Comparison of ENCODE assay signal across 8 cellular contexts in genomic region chr4:8157944-8158709, GRCh38. TPM values are rescaled to one million over a fixed set of nuclear protein-coding genes. Genes with fewer than 3 reads are reported as not detected.
A peak's percentile ranks its signal among the peaks of the same experiment; 100 is the strongest.
DNase-seq lines count a peak whose midpoint lies in the region; ATAC-seq lines count a peak whose summit lies in the region.

No MANE protein-coding gene starts in this region.

- peaks cover 0 to 24% (median 7%) of the 10 kb centered on the region in 4 donors for H3K4me1 Mint-ChIP-seq in CD4-positive, CD25-positive, alpha-beta regulatory T cell
- peaks cover 6 to 9% of the 10 kb centered on the region in 2 donors for H3K4me1 Mint-ChIP-seq in natural killer cell treated with Interleukin-12 subunit alpha and Interleukin-12 subunit beta and Interleukin-15 and Interleukin-18, amount 100 ng/mL, for 72 hours (ENCODE audit: low read depth in 2 of 2)

- DNase-seq in CD4-positive, CD25-positive, alpha-beta regulatory T cell, result no peak
- no peak for DNase-seq in Jurkat, Clone E6-1 (ENCODE audit: low read depth, low spot score)
- DNase-seq in natural killer cell treated with Interleukin-12 subunit alpha and Interleukin-12 subunit beta and Interleukin-15 and Interleukin-18, amount 100 ng/mL, for 72 hours (ENCODE audit: low spot score), result peak; percentile 66
- DNase-seq in NCI-H2227 (lab: John Stamatoyannopoulos, UW; ENCODE audit: unreplicated experiment) (no peak), NCI-H2227 treated with DMSO at 0.1 percent for 48 hours (lab: John Stamatoyannopoulos, UW) (no peak), NCI-H2107 treated with DMSO at 0.1 percent for 48 hours (lab: John Stamatoyannopoulos, UW; ENCODE audit: unreplicated experiment) (no peak)

- H3K27me3 Mint-ChIP-seq in CD4-positive, CD25-positive, alpha-beta regulatory T cell, result peaks cover 25% of the 10 kb centered on the region
- peaks cover 0 to 12% of the 10 kb centered on the region in 2 donors for H3K27me3 Mint-ChIP-seq in natural killer cell treated with Interleukin-12 subunit alpha and Interleukin-12 subunit beta and Interleukin-15 and Interleukin-18, amount 100 ng/mL, for 72 hours

- WGBS in ectodermal cell, 2 experiments, result 5% methylated on average over 70 of the region's 70 CpGs

- no peaks in the 10 kb centered on the region for H3K27me3 ChIP-seq in CD4-positive, CD25-positive, alpha-beta regulatory T cell (ENCODE audit: control insufficient read depth, insufficient read depth, low read length)
- H3K27me3 ChIP-seq in ectodermal cell (ENCODE audit: control insufficient read depth, insufficient read depth, low read length, poor library complexity, severe bottlenecking), result peaks cover 56% of the 10 kb centered on the region

- H3K9me3 Mint-ChIP-seq in CD4-positive, CD25-positive, alpha-beta regulatory T cell, result no peaks in the 10 kb centered on the region
- no peaks in the 10 kb centered on the region for H3K9me3 Mint-ChIP-seq in natural killer cell treated with Interleukin-12 subunit alpha and Interleukin-12 subunit beta and Interleukin-15 and Interleukin-18, amount 100 ng/mL, for 72 hours

- no peaks in the 10 kb centered on the region for H3K36me3 ChIP-seq in CD4-positive, CD25-positive, alpha-beta regulatory T cell (ENCODE audit: control insufficient read depth, insufficient read depth, low read length)
- no peaks in the 10 kb centered on the region for H3K36me3 ChIP-seq in ectodermal cell (ENCODE audit: control insufficient read depth, insufficient read depth, low read length)

- H3K27ac Mint-ChIP-seq in CD4-positive, CD25-positive, alpha-beta regulatory T cell, result no peak overlapping the region
- H3K27ac Mint-ChIP-seq in natural killer cell treated with Interleukin-12 subunit alpha and Interleukin-12 subunit beta and Interleukin-15 and Interleukin-18, amount 100 ng/mL, for 72 hours, result no peak overlapping the region

- peak overlapping the region; percentile 65 to 90 (median 78) for H3K4me3 Mint-ChIP-seq in CD4-positive, CD25-positive, alpha-beta regulatory T cell
- H3K4me3 Mint-ChIP-seq in natural killer cell treated with Interleukin-12 subunit alpha and Interleukin-12 subunit beta and Interleukin-15 and Interleukin-18, amount 100 ng/mL, for 72 hours, result peak overlapping the region; percentile 30

- H3K9me3 ChIP-seq in CD4-positive, CD25-positive, alpha-beta regulatory T cell (ENCODE audit: control insufficient read depth in 2 of 2, low read length in 2 of 2), result no peaks in the 10 kb centered on the region
- H3K9me3 ChIP-seq in ectodermal cell (ENCODE audit: control insufficient read depth, low read length), result no peaks in the 10 kb centered on the region

- H3K36me3 Mint-ChIP-seq in CD4-positive, CD25-positive, alpha-beta regulatory T cell, result no peaks in the 10 kb centered on the region
- H3K36me3 Mint-ChIP-seq in natural killer cell treated with Interleukin-12 subunit alpha and Interleukin-12 subunit beta and Interleukin-15 and Interleukin-18, amount 100 ng/mL, for 72 hours, result no peaks in the 10 kb centered on the region

- no peak overlapping the region for H3K4me3 ChIP-seq in CD4-positive, CD25-positive, alpha-beta regulatory T cell (ENCODE audit: low read depth, low read length)
- H3K4me3 ChIP-seq in Jurkat, Clone E6-1 (ENCODE audit: low read length), result peak overlapping the region; percentile 62
- H3K4me3 ChIP-seq in ectodermal cell (ENCODE audit: insufficient read depth, low read depth, low read length), result peak overlapping the region; percentile 54

- H3K4me1 ChIP-seq in CD4-positive, CD25-positive, alpha-beta regulatory T cell (ENCODE audit: control insufficient read depth, insufficient read depth, low read length, poor library complexity, severe bottlenecking), result peaks cover 26% of the 10 kb centered on the region
- peaks cover 11% of the 10 kb centered on the region for H3K4me1 ChIP-seq in ectodermal cell (ENCODE audit: control insufficient read depth, insufficient read depth, low read length)

- H3K27ac ChIP-seq in CD4-positive, CD25-positive, alpha-beta regulatory T cell (ENCODE audit: insufficient read depth, low read length, poor library complexity, severe bottlenecking), result no peak overlapping the region
- no peak overlapping the region for H3K27ac ChIP-seq in ectodermal cell (ENCODE audit: insufficient read depth, low read depth, low read length, poor library complexity, severe bottlenecking)

- ATAC-seq in CD4-positive, CD25-positive, alpha-beta regulatory T cell (ENCODE audit: low read depth in 2 of 2), result no peak
- ATAC-seq in natural killer cell treated with Interleukin-12 subunit alpha and Interleukin-12 subunit beta and Interleukin-15 and Interleukin-18, amount 100 ng/mL, for 72 hours, result peak in 1 of 2 donors; percentile 0
- ATAC-seq in HG02973 (IDR thresholded peaks at IDR 0.05; ENCODE audit: unreplicated experiment), result no peak

RNA-seq across cellular contexts. Expression of gene ABLIM2, which starts 0.5 kb away (rescaled TPM):
- 2.0 TPM for total RNA-seq in CD4-positive, CD25-positive, alpha-beta regulatory T cell
- polyA plus RNA-seq in CD4-positive, CD25-positive, alpha-beta regulatory T cell, result 1 to 10 TPM in 3 of 4 donors, under 1 TPM in 1; 0.88 to 1.5 (median 1.1) TPM
- polyA plus RNA-seq in Jurkat, Clone E6-1 (2012; ENCODE audit: insufficient read depth, insufficient read length), result 1.3 TPM
- 0.87 TPM for polyA plus RNA-seq in ectodermal cell (2013, experiment 1 of 4)
- polyA plus RNA-seq in ectodermal cell (2013, experiment 2 of 4), result 1.1 TPM
- polyA plus RNA-seq in ectodermal cell (2013, experiment 3 of 4), result 1.6 TPM
- polyA plus RNA-seq in ectodermal cell (2013, experiment 4 of 4), result 1.1 TPM
- under 1 TPM; 0.24 to 0.25 TPM for total RNA-seq in natural killer cell treated with Interleukin-12 subunit alpha and Interleukin-12 subunit beta and Interleukin-15 and Interleukin-18, amount 100 ng/mL, for 72 hours

RNA-seq across cellular contexts. Expression of gene SH3TC1, which starts 41.0 kb away (rescaled TPM):
- 125 TPM for total RNA-seq in CD4-positive, CD25-positive, alpha-beta regulatory T cell
- polyA plus RNA-seq in CD4-positive, CD25-positive, alpha-beta regulatory T cell, result 10 to 100 TPM; 10.6 to 21.1 (median 15.3) TPM
- 16.8 TPM for polyA plus RNA-seq in Jurkat, Clone E6-1 (2012; ENCODE audit: insufficient read depth, insufficient read length)
- 0.26 TPM for polyA plus RNA-seq in ectodermal cell (2013, experiment 1 of 4)
- polyA plus RNA-seq in ectodermal cell (2013, experiment 2 of 4), result 0.18 TPM
- 0.16 TPM for polyA plus RNA-seq in ectodermal cell (2013, experiment 3 of 4)
- 0.20 TPM for polyA plus RNA-seq in ectodermal cell (2013, experiment 4 of 4)
- 10 to 100 TPM in 1 of 2 donors, 1 to 10 TPM in 1; 6.4 to 15.5 TPM for total RNA-seq in natural killer cell treated with Interleukin-12 subunit alpha and Interleukin-12 subunit beta and Interleukin-15 and Interleukin-18, amount 100 ng/mL, for 72 hours
